ENCODE assay signal across 22 cellular contexts in the genomic region with DNA sequence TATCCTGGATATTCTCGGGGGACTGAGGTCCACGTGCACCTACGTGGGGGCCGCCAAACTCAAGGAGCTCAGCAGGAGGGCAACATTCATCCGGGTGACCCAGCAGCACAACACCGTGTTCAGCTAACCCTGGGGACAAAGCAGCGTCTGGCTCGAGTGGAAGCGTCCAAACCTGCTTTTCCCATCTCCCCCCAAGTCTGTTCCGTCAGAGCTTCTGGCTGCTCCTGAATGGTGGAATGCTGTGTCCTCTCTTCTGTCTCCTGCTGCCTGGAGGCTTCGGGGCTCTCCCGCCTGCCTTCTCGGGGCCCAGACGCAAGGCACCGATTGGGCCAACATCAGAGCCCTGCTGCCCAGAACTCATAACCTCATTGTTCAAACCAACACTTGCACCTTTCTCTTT.
"Had no signal": no experiment of that assay in that cellular context is flagged by ENCODE, and none has a peak within 500 bp of the region (broad histone marks: within the 10 kb centered on the region; RNA-seq: fewer than 3 reads in every experiment).

No MANE protein-coding gene starts in this region.

- H3K4me3 Mint-ChIP-seq: naive thymus-derived CD4-positive, alpha-beta T cell; nephron progenitor cell; stimulated activated effector memory CD8-positive, alpha-beta T cell treated with anti-CD3 and anti-CD28 coated beads, Interleukin-12 subunit alpha, Interleukin-12 subunit beta, amount 100 ng/mL, for 72 hours; stimulated activated naive CD8-positive, alpha-beta T cell treated with anti-CD3 and anti-CD28 coated beads, Interleukin-15, Interleukin-2, amounts not matched to agents 100 ng/mL and 50 ng/mL, for 24 hours had no signal

- H3K36me3 Mint-ChIP-seq: naive thymus-derived CD4-positive, alpha-beta T cell had no signal

- ATAC-seq: heart left ventricle; lower lobe of right lung; naive thymus-derived CD4-positive, alpha-beta T cell; stimulated activated effector memory CD8-positive, alpha-beta T cell treated with anti-CD3 and anti-CD28 coated beads, Interleukin-12 subunit alpha, Interleukin-12 subunit beta, amount 100 ng/mL, for 72 hours; upper lobe of right lung had no signal

- H3K27ac ChIP-seq: colonic mucosa, heart left ventricle, left ventricle myocardium inferior, lower lobe of right lung, neutrophil, right atrium auricular region, testis, tibial nerve, upper lobe of right lung, vagina had no signal

- H3K27ac Mint-ChIP-seq: naive thymus-derived CD4-positive, alpha-beta T cell; nephron progenitor cell; stimulated activated effector memory CD8-positive, alpha-beta T cell treated with anti-CD3 and anti-CD28 coated beads, Interleukin-12 subunit alpha, Interleukin-12 subunit beta, amount 100 ng/mL, for 72 hours; stimulated activated naive CD8-positive, alpha-beta T cell treated with anti-CD3 and anti-CD28 coated beads, Interleukin-15, Interleukin-2, amounts not matched to agents 100 ng/mL and 50 ng/mL, for 24 hours had no signal

- H3K36me3 ChIP-seq: colonic mucosa, neutrophil, upper lobe of right lung, vagina had no signal

- H3K9me3 ChIP-seq: colonic mucosa, heart left ventricle, left ventricle myocardium inferior, lower lobe of right lung, neutrophil, right atrium auricular region, testis, tibial nerve, upper lobe of right lung, vagina had no signal

- DNase-seq: colonic mucosa; dermis blood vessel endothelial cell; effector CD4-positive, alpha-beta T cell; foreskin melanocyte; heart left ventricle; hippocampal formation; left ventricle myocardium inferior; lower lobe of right lung; mesenchymal stem cell; naive thymus-derived CD4-positive, alpha-beta T cell; nephron progenitor cell; stimulated activated CD4-positive, alpha-beta T cell treated with anti-CD3 and anti-CD28 coated beads, Interleukin-2, amount 100 ng/mL, for 48 hours; stimulated activated CD8-positive, alpha-beta memory T cell treated with anti-CD3 and anti-CD28 coated beads, Interleukin-4, amount 100 ng/mL, for 48 hours; testis; upper lobe of right lung had no signal

- H3K27me3 ChIP-seq: colonic mucosa, heart left ventricle, neutrophil, right atrium auricular region, testis, tibial nerve, upper lobe of right lung, vagina had no signal

- H3K27me3 Mint-ChIP-seq: naive thymus-derived CD4-positive, alpha-beta T cell; stimulated activated naive CD8-positive, alpha-beta T cell treated with anti-CD3 and anti-CD28 coated beads, Interleukin-15, Interleukin-2, amounts not matched to agents 100 ng/mL and 50 ng/mL, for 24 hours had no signal

- H3K4me1 ChIP-seq: colonic mucosa, heart left ventricle, left ventricle myocardium inferior, lower lobe of right lung, right atrium auricular region, testis, tibial nerve, upper lobe of right lung, vagina had no signal

- H3K4me2 ChIP-seq: smooth muscle cell had no signal

- H3K4me3 ChIP-seq: colonic mucosa, heart left ventricle, left ventricle myocardium inferior, lower lobe of right lung, right atrium auricular region, smooth muscle cell, testis, tibial nerve, upper lobe of right lung, vagina had no signal
